In genomic region chr18:7177131-7177744, GRCh38 we compare ENCODE assay signal across 8 cellular contexts. TPM values are rescaled to one million over a fixed set of nuclear protein-coding genes. Genes with fewer than 3 reads are reported as not detected.
DNase-seq lines count a peak whose midpoint lies in the region; ATAC-seq, FAIRE-seq and TF ChIP-seq lines count a peak whose summit lies in the region.

No MANE protein-coding gene starts in this region.

- no peak overlapping the region for H2AFZ ChIP-seq in keratinocyte (ENCODE audit: control insufficient read depth, low read length)

- 40 to 43% methylated on average over 4 of the region's 4 CpGs for WGBS in tibial nerve, 2 donors

- no peaks in the 10 kb centered on the region for H3K9me3 Mint-ChIP-seq in MCF 10A (ENCODE audit: unreplicated experiment)

- no peak overlapping the region for H3K9ac ChIP-seq in keratinocyte (ENCODE audit: control insufficient read depth, extremely low read depth, insufficient read depth, low read length)

- ATAC-seq in HG03439 (IDR thresholded peaks at IDR 0.05; ENCODE audit: unreplicated experiment), result no peak

- H3K27me3 Mint-ChIP-seq in MCF 10A (ENCODE audit: insufficient read depth, unreplicated experiment), result peaks cover 29% of the 10 kb centered on the region

- H3K79me2 ChIP-seq in keratinocyte (ENCODE audit: control insufficient read depth, insufficient read depth, low read length), result no peaks in the 10 kb centered on the region

- no TSS peak for BruUV-seq in MCF 10A (replicated peaks; lab: Mats Ljungman, UMichigan)

- intact Hi-C loops in MCF 10A (cut with micrococcal nuclease), result loop anchor here (1.0 kb wide), 3 partner anchors 139 to 257 kb away; no protein-coding TSS in a partner anchor

- no peak overlapping the region for H3K27ac Mint-ChIP-seq in MCF 10A (ENCODE audit: low read depth, unreplicated experiment)

- H3K4me3 ChIP-seq in keratinocyte (ENCODE audit: control insufficient read depth in 2 of 3, extremely low read depth in 1 of 3, insufficient read depth in 2 of 3, low read depth in 1 of 3, low read length in 3 of 3) (no peak overlapping the region), tibial nerve (no peak overlapping the region)

- H4K20me1 ChIP-seq in keratinocyte (ENCODE audit: control insufficient read depth, extremely low read depth, insufficient read depth, low read length), result no peaks in the 10 kb centered on the region

- H3K4me1 Mint-ChIP-seq in MCF 10A (ENCODE audit: insufficient read depth, unreplicated experiment), result no peaks in the 10 kb centered on the region

- POLR2A ChIA-PET in MCF 10A (lab: Yijun Ruan, JAX), result interaction anchor here (0.8 kb wide), 1 partner anchor 139 kb away, joined by 3 read pairs; no protein-coding TSS in a partner anchor

- peak; percentile 63 for DNase-seq in NCI-H2196 (lab: John Stamatoyannopoulos, UW; ENCODE audit: unreplicated experiment)
- DNase-seq in MCF 10A (ENCODE audit: unreplicated experiment), result peak; percentile 78
- DNase-seq in keratinocyte (ENCODE audit: low read depth, low spot score), result peak; percentile 25
- DNase-seq in tibial nerve (ENCODE audit: low spot score in 2 of 2), result peak; percentile 36 to 73
- DNase-seq in T1000 (lab: John Stamatoyannopoulos, UW), result no peak

- no peaks in the 10 kb centered on the region for H3K36me3 Mint-ChIP-seq in MCF 10A (ENCODE audit: insufficient read depth, unreplicated experiment)

- peak; percentile 32; the same call in 1 of the 2 replicates for TF ChIP-seq CTCF in GM12874 (IDR thresholded peaks at IDR 0.05; ENCODE audit: insufficient read depth, low read depth, low read length)
- peak; percentile 84 for TF ChIP-seq CTCF in MCF 10A (IDR thresholded peaks at IDR 0.05; ENCODE audit: unreplicated experiment)
- TF ChIP-seq CTCF in keratinocyte (optimal IDR thresholded peaks at IDR 0.05 in 1 of 3, IDR thresholded peaks at IDR 0.05 in 1 of 3, conservative IDR thresholded peaks at IDR 0.05 in 1 of 3; ENCODE audit: extremely low read depth in 1 of 3, insufficient read depth in 2 of 3, low read length in 3 of 3), result peak; percentile 77 to 90 (median 86)
- peak; percentile 30 to 63 (median 45) for TF ChIP-seq CTCF in tibial nerve (IDR thresholded peaks at IDR 0.05)

- H3K27me3 ChIP-seq in keratinocyte (ENCODE audit: control insufficient read depth, extremely low read depth, insufficient read depth, low read length), result no peaks in the 10 kb centered on the region
- H3K27me3 ChIP-seq in tibial nerve, result no peaks in the 10 kb centered on the region

- no peaks in the 10 kb centered on the region for H3K9me3 ChIP-seq in keratinocyte (ENCODE audit: control insufficient read depth, low read depth, low read length)
- H3K9me3 ChIP-seq in tibial nerve, result no peaks in the 10 kb centered on the region

- CTCF ChIA-PET in MCF 10A (lab: Yijun Ruan, JAX), result interaction anchor here (0.5 to 3.8 kb wide), 54 partner anchors 9 to 1475 kb away, joined by 3 to 69 read pairs (median 4); no protein-coding TSS in a partner anchor

- dilution Hi-C loops in keratinocyte (cut with MboI; ENCODE audit: extremely low pct_ligation_motif_present, low sequenced_read_pairs), result loop anchor here (25.0 kb wide), 1 partner anchor 140 kb away; no protein-coding TSS in a partner anchor

- H3K27ac ChIP-seq in keratinocyte (ENCODE audit: control insufficient read depth, insufficient read depth, low read length), result no peak overlapping the region
- H3K27ac ChIP-seq in tibial nerve, result no peak overlapping the region

- no peak for TF ChIP-seq POLR2A in tibial nerve (IDR thresholded peaks at IDR 0.05)

- no peak overlapping the region for H3K4me2 ChIP-seq in keratinocyte (ENCODE audit: control insufficient read depth, extremely low read depth, insufficient read depth, low read depth, low read length)

- H3K9me1 ChIP-seq in keratinocyte (ENCODE audit: control insufficient read depth, extremely low read depth, insufficient read depth, low read length), result no peaks in the 10 kb centered on the region

- no peak for TF ChIP-seq EP300 in tibial nerve (IDR thresholded peaks at IDR 0.05)

- H3K4me3 Mint-ChIP-seq in MCF 10A (ENCODE audit: unreplicated experiment), result no peak overlapping the region

- H3K36me3 ChIP-seq in keratinocyte (ENCODE audit: control insufficient read depth in 2 of 2, extremely low read depth in 1 of 2, insufficient read depth in 2 of 2, low read length in 2 of 2) (no peaks in the 10 kb centered on the region), tibial nerve (no peaks in the 10 kb centered on the region)

- no peaks in the 10 kb centered on the region for H3K4me1 ChIP-seq in keratinocyte (ENCODE audit: control insufficient read depth, extremely low read depth, insufficient read depth, low read length)
- no peaks in the 10 kb centered on the region for H3K4me1 ChIP-seq in tibial nerve

- FAIRE-seq in A204.1 (lab: Jason Lieb, UNC) (peak; percentile 72), keratinocyte (lab: Jason Lieb, UNC) (peak; percentile 78)

RNA-seq across cellular contexts. Expression of gene LRRC30, which starts 53.7 kb away (rescaled TPM):
- total RNA-seq in MCF 10A (2022), result not detected in 2 replicates
- polyA plus RNA-seq in keratinocyte, result not detected in 3 replicates
- polyA plus RNA-seq in keratinocyte (2011; ENCODE audit: low read depth), result not detected
- polyA plus RNA-seq in keratinocyte (2011; cell fraction: cytosol; rRNA removed), result not detected in 2 replicates
- polyA plus RNA-seq in keratinocyte (2011; cell fraction: nucleus; rRNA removed), result not detected in 2 replicates
- not detected in 2 replicates for polyA plus RNA-seq in keratinocyte (2012; ENCODE audit: low replicate concordance)
- not detected in 3 replicates for polyA minus RNA-seq in keratinocyte
- polyA minus RNA-seq in keratinocyte (2011; cell fraction: cytosol; rRNA and poly(A)+ RNA removed), result not detected
- polyA minus RNA-seq in keratinocyte (2011; cell fraction: nucleus; rRNA and poly(A)+ RNA removed), result not detected in 2 replicates
- not detected for total RNA-seq in tibial nerve

RNA-seq across cellular contexts. Expression of gene LAMA1, which starts 59.6 kb away (rescaled TPM):
- total RNA-seq in MCF 10A (2022), result 9.6 and 11.3 TPM in 2 replicates
- 2.1 to 4.1 TPM (median 2.5 TPM) in 3 replicates for polyA plus RNA-seq in keratinocyte
- polyA plus RNA-seq in keratinocyte (2011; ENCODE audit: low read depth), result 4.3 TPM
- 1.5 and 1.7 TPM in 2 replicates for polyA plus RNA-seq in keratinocyte (2011; cell fraction: cytosol; rRNA removed)
- polyA plus RNA-seq in keratinocyte (2011; cell fraction: nucleus; rRNA removed), result 10.1 and 10.2 TPM in 2 replicates
- 1.7 and 3.3 TPM in 2 replicates for polyA plus RNA-seq in keratinocyte (2012; ENCODE audit: low replicate concordance)
- polyA minus RNA-seq in keratinocyte, result 4.6 to 6.9 TPM (median 4.8 TPM) in 3 replicates
- 5.2 TPM for polyA minus RNA-seq in keratinocyte (2011; cell fraction: cytosol; rRNA and poly(A)+ RNA removed)
- polyA minus RNA-seq in keratinocyte (2011; cell fraction: nucleus; rRNA and poly(A)+ RNA removed), result 8.3 and 11.9 TPM in 2 replicates
- 1 to 10 TPM; 1.2 to 3.0 (median 1.9) TPM for total RNA-seq in tibial nerve

Comparison
In these comparisons a context has a peak if more than half of its experiments do, and no peak if none do; other contexts are left out.
1. CTCF ChIP-seq: peak in every context shown above with its lines; median percentile 86 in keratinocyte; 84 in MCF 10A; 45 in tibial nerve; 32 in GM12874.